In genomic region chr11:123218451-123218850, GRCh38 we compare ENCODE assay signal across 20 cellular contexts. TPM values are rescaled to one million over a fixed set of nuclear protein-coding genes. Genes with fewer than 3 reads are reported as not detected.
A peak's percentile ranks its signal among the peaks of the same experiment; 100 is the strongest.
DNase-seq lines count a peak whose midpoint lies in the region; ATAC-seq, FAIRE-seq and TF ChIP-seq lines count a peak whose summit lies in the region.
"Had no signal": no experiment of that assay in that cellular context is flagged by ENCODE, and none has a peak within 500 bp of the region (broad histone marks: within the 10 kb centered on the region; RNA-seq: fewer than 3 reads in every experiment).

No MANE protein-coding gene starts in this region.

- POLR2A ChIA-PET in A549 (lab: Yijun Ruan, JAX), result no interaction called here
- POLR2A ChIA-PET in activated CD8-positive, alpha-beta T cell treated with anti-CD3 and anti-CD28 coated beads for 36 hours (lab: Charles Lee), result interaction anchor here (0.7 kb wide), 1 partner anchor 84 kb away, joined by 4 read pairs; no protein-coding TSS in a partner anchor

- CTCF ChIA-PET in A549 (lab: Yijun Ruan, JAX), result interaction anchor here (0.6 to 4.7 kb wide), 5 partner anchors 17 to 637 kb away, joined by 3 to 21 read pairs (median 3); no protein-coding TSS in a partner anchor
- CTCF ChIA-PET in activated CD8-positive, alpha-beta T cell treated with anti-CD3 and anti-CD28 coated beads for 36 hours (lab: Charles Lee), result interaction anchor here (1.0 to 1.7 kb wide), 3 partner anchors 29 to 107 kb away, joined by 3 to 6 read pairs (median 3); no protein-coding TSS in a partner anchor

- no peak overlapping the region for H3K56ac ChIP-seq in mesendoderm (ENCODE audit: low read length)

- no peak overlapping the region for H4K5ac ChIP-seq in mesendoderm (ENCODE audit: low read length)

- H2AK5ac ChIP-seq in mesendoderm (ENCODE audit: low read length), result no peak overlapping the region

- H3K79me1 ChIP-seq in mesendoderm (ENCODE audit: low read length), result no peaks in the 10 kb centered on the region

- no peak overlapping the region for H2BK15ac ChIP-seq in mesendoderm (replicated peaks; ENCODE audit: low read depth)

- no peak overlapping the region for H3K4me3 Mint-ChIP-seq in brain
- no peak overlapping the region for H3K4me3 Mint-ChIP-seq in activated CD8-positive, alpha-beta T cell treated with anti-CD3 and anti-CD28 coated beads for 36 hours
- H3K4me3 Mint-ChIP-seq: activated CD8-positive, alpha-beta T cell treated with anti-CD3 and anti-CD28 coated beads, Interleukin-2, amount 10 ng/mL, durations not matched to agents 7 days and 5 days; naive B cell; stimulated activated naive CD8-positive, alpha-beta T cell treated with anti-CD3 and anti-CD28 coated beads, Interleukin-15, amount 100 ng/mL, for 72 hours had no signal

- H3K4me1 ChIP-seq in A549 (peaks cover 30% of the 10 kb centered on the region), HUES64 (ENCODE audit: insufficient read depth, low read length) (peaks cover 18% of the 10 kb centered on the region), mesendoderm (ENCODE audit: control insufficient read depth, low read depth, low read length) (peaks cover 7% of the 10 kb centered on the region), testis (no peaks in the 10 kb centered on the region)
- H3K4me1 ChIP-seq: breast epithelium had no signal

- no peak for TF ChIP-seq EP300 in A549 (IDR thresholded peaks at IDR 0.05)

- no peak overlapping the region for H2BK5ac ChIP-seq in mesendoderm (ENCODE audit: low read length)

- peak overlapping the region in 3 of 5 experiments; percentile 8 to 80 (median 69) for H3K27ac Mint-ChIP-seq in brain
- no peak overlapping the region for H3K27ac Mint-ChIP-seq in activated CD8-positive, alpha-beta T cell treated with anti-CD3 and anti-CD28 coated beads for 36 hours
- H3K27ac Mint-ChIP-seq: activated CD8-positive, alpha-beta T cell treated with anti-CD3 and anti-CD28 coated beads, Interleukin-2, amount 10 ng/mL, durations not matched to agents 7 days and 5 days; naive B cell; stimulated activated naive CD8-positive, alpha-beta T cell treated with anti-CD3 and anti-CD28 coated beads, Interleukin-15, amount 100 ng/mL, for 72 hours had no signal

- H3K4me2 ChIP-seq in A549, result peak overlapping the region; percentile 79
- H3K4me2 ChIP-seq in mesendoderm (ENCODE audit: low read length), result no peak overlapping the region

- FAIRE-seq in A549 (lab: Jason Lieb, UNC), result no peak
- FAIRE-seq: A204.1, frontal cortex, small intestine had no signal

- H2BK120ac ChIP-seq in mesendoderm (ENCODE audit: low read depth, low read length), result no peak overlapping the region

- DNase-seq in A549 (ENCODE audit: low read depth in 1 of 2, low spot score in 1 of 2) (peak in 1 of 2 experiments; percentile 37), mesendoderm (peak; percentile 94), NCI-H1436 treated with DMSO at 0.1 percent for 48 hours (lab: John Stamatoyannopoulos, UW) (no peak), testis (no peak)
- no peak for DNase-seq in activated CD8-positive, alpha-beta T cell treated with anti-CD3 and anti-CD28 coated beads for 36 hours
- DNase-seq: activated CD8-positive, alpha-beta T cell treated with anti-CD3 and anti-CD28 coated beads, Interleukin-2, amount 10 ng/mL, durations not matched to agents 7 days and 5 days; activated gamma-delta T cell treated with Interleukin-2 at 50 U/mL for 16 hours; effector CD8-positive, alpha-beta T cell; naive B cell; NCI-H187 treated with DMSO at 0.1 percent for 48 hours; NCI-H748 treated with DMSO at 0.1 percent for 48 hours; SIG-M5; small intestine; stimulated activated naive CD8-positive, alpha-beta T cell treated with anti-CD3 and anti-CD28 coated beads, Interleukin-15, amount 100 ng/mL, for 72 hours had no signal

- H3K4me3 ChIP-seq in A549, result no peak overlapping the region
- no peak overlapping the region for H3K4me3 ChIP-seq in HUES64 (ENCODE audit: low read length)
- H3K4me3 ChIP-seq in mesendoderm (ENCODE audit: low read length), result no peak overlapping the region
- H3K4me3 ChIP-seq in testis, result no peak overlapping the region
- H3K4me3 ChIP-seq: breast epithelium had no signal

- no peaks in the 10 kb centered on the region for H3K79me2 ChIP-seq in mesendoderm (ENCODE audit: control insufficient read depth, insufficient read depth, low read length)

- peaks cover 18% of the 10 kb centered on the region for H3K4me1 Mint-ChIP-seq in brain
- no peaks in the 10 kb centered on the region for H3K4me1 Mint-ChIP-seq in activated CD8-positive, alpha-beta T cell treated with anti-CD3 and anti-CD28 coated beads for 36 hours (ENCODE audit: low read depth)
- H3K4me1 Mint-ChIP-seq: naive B cell; stimulated activated naive CD8-positive, alpha-beta T cell treated with anti-CD3 and anti-CD28 coated beads, Interleukin-15, amount 100 ng/mL, for 72 hours had no signal

- H3K36me3 Mint-ChIP-seq in brain, result no peaks in the 10 kb centered on the region
- no peaks in the 10 kb centered on the region for H3K36me3 Mint-ChIP-seq in activated CD8-positive, alpha-beta T cell treated with anti-CD3 and anti-CD28 coated beads for 36 hours (ENCODE audit: low read depth)

- H3K4ac ChIP-seq in mesendoderm (ENCODE audit: low read depth, low read length), result no peak overlapping the region

- H3K9me3 ChIP-seq in A549, result peaks cover 7% of the 10 kb centered on the region
- no peaks in the 10 kb centered on the region for H3K9me3 ChIP-seq in HUES64 (ENCODE audit: insufficient read depth, low read depth, low read length)
- H3K9me3 ChIP-seq in testis, result no peaks in the 10 kb centered on the region

- TF ChIP-seq POLR2A in A549 (IDR thresholded peaks at IDR 0.05; ENCODE audit: low read length) (no peak), testis (IDR thresholded peaks at IDR 0.05) (no peak)

- H3K9ac ChIP-seq in HUES64 (ENCODE audit: low read depth, low read length), result no peak overlapping the region
- no peak overlapping the region for H3K9ac ChIP-seq in mesendoderm (ENCODE audit: low read length)

- TF ChIP-seq RAD21 in A549 (conservative IDR thresholded peaks at IDR 0.05 in 1 of 2, IDR thresholded peaks at IDR 0.05 in 1 of 2), result no peak

- peaks cover 8 to 19% (median 15%) of the 10 kb centered on the region in 5 experiments for H3K9me3 Mint-ChIP-seq in brain
- peaks cover 4% of the 10 kb centered on the region for H3K9me3 Mint-ChIP-seq in activated CD8-positive, alpha-beta T cell treated with anti-CD3 and anti-CD28 coated beads for 36 hours

- H3K18ac ChIP-seq in mesendoderm (ENCODE audit: low read length), result no peak overlapping the region

- intact Hi-C loops in activated CD8-positive, alpha-beta T cell treated with anti-CD3 and anti-CD28 coated beads for 36 hours (cut with micrococcal nuclease), result no loop called here
- intact Hi-C loops in testis (cut with DNase I; ENCODE audit: low total_unique reads), result no loop called here

- TF ChIP-seq CTCF in A549 (IDR thresholded peaks at IDR 0.05) (no peak), brain (conservative IDR thresholded peaks at IDR 0.05) (no peak), testis (IDR thresholded peaks at IDR 0.05) (no peak)
- TF ChIP-seq CTCF in activated CD8-positive, alpha-beta T cell treated with anti-CD3 and anti-CD28 coated beads for 36 hours (IDR thresholded peaks at IDR 0.05), result no peak

- no peak overlapping the region for H3K23ac ChIP-seq in mesendoderm (ENCODE audit: low read length)

- H3K36me3 ChIP-seq in HUES64 (ENCODE audit: insufficient read depth, low read length) (no peaks in the 10 kb centered on the region), mesendoderm (ENCODE audit: control insufficient read depth, insufficient read depth, low read length) (no peaks in the 10 kb centered on the region), testis (ENCODE audit: low read depth, missing control alignments) (no peaks in the 10 kb centered on the region)
- H3K36me3 ChIP-seq: breast epithelium had no signal

- peak overlapping the region; percentile 85 to 92 for H3K27ac ChIP-seq in A549
- H3K27ac ChIP-seq in HUES64 (ENCODE audit: low read depth, low read length), result peak overlapping the region; percentile 38; the same call in 1 of the 2 replicates
- peak overlapping the region; percentile 67 for H3K27ac ChIP-seq in mesendoderm (ENCODE audit: low read depth, low read length)
- H3K27ac ChIP-seq in testis, result no peak overlapping the region
- H3K27ac ChIP-seq: breast epithelium had no signal

- H3K27me3 Mint-ChIP-seq in brain, result peaks cover 4% of the 10 kb centered on the region
- H3K27me3 Mint-ChIP-seq in activated CD8-positive, alpha-beta T cell treated with anti-CD3 and anti-CD28 coated beads for 36 hours, result peaks cover 2% of the 10 kb centered on the region

- WGBS in A549 (ENCODE audit: missing lambda C conversion rate), result 25% methylated on average over 5 of the region's 5 CpGs
- WGBS in HUES64, result 71% methylated on average over 5 of the region's 5 CpGs
- WGBS in mesendoderm (ENCODE audit: extremely low coverage, insufficient coverage, low lambda C conversion rate), result no CpG with 5 or more reads among the region's 5 CpGs
- 74 to 75% methylated on average over 5 of the region's 5 CpGs for WGBS in testis, 2 donors

- ATAC-seq in A549, result peak; percentile 19 to 76; a peak in 3 of 6 replicates
- ATAC-seq in GM21390 (IDR thresholded peaks at IDR 0.05; ENCODE audit: unreplicated experiment), result no peak
- no peak for ATAC-seq in activated CD8-positive, alpha-beta T cell treated with anti-CD3 and anti-CD28 coated beads for 36 hours
- ATAC-seq: activated CD8-positive, alpha-beta T cell treated with anti-CD3 and anti-CD28 coated beads, Interleukin-2, amount 10 ng/mL, durations not matched to agents 7 days and 5 days; stimulated activated naive CD8-positive, alpha-beta T cell treated with anti-CD3 and anti-CD28 coated beads, Interleukin-15, amount 100 ng/mL, for 72 hours had no signal

- no peaks in the 10 kb centered on the region for H3K27me3 ChIP-seq in HUES64 (ENCODE audit: insufficient read depth, low read length)
- no peaks in the 10 kb centered on the region for H3K27me3 ChIP-seq in mesendoderm (ENCODE audit: insufficient read depth, low read length, poor library complexity)
- H3K27me3 ChIP-seq in testis, result no peaks in the 10 kb centered on the region
- H3K27me3 ChIP-seq: breast epithelium had no signal

- H4K8ac ChIP-seq in mesendoderm (ENCODE audit: low read depth, low read length), result no peak overlapping the region

TF ChIP-seq in A549, 52 proteins besides CTCF, POLR2A, EP300 and RAD21 (continues in another document):
- TF ChIP-seq HOXA7 (CRISPR knock-in tag; IDR thresholded peaks at IDR 0.05), result no peak

RNA-seq across cellular contexts. Expression of gene CLMP, which starts 23.4 kb away (rescaled TPM):
- polyA plus RNA-seq in A549 (2011; rRNA removed) (15.7 and 19.0 TPM in 2 replicates), A549 (2017; fragmentation: RNase III; extraction: RNeasy Plus Mini Kit Qiagen cat#74134 plus additional on column Dnase treatment) (16.9 to 18.2 TPM (median 17.1 TPM) in 3 replicates), brain (ENCODE audit: insufficient read depth, low read depth, low replicate concordance) (17.6 TPM), testis (ENCODE audit: insufficient read depth, low read depth, low replicate concordance) (6.5 TPM)
- polyA plus RNA-seq in A549 (2012; cell fraction: cytosol; rRNA removed), result 6.2 TPM in 2 replicates
- polyA plus RNA-seq in A549 (2012; cell fraction: nucleus; rRNA removed), result 3.3 TPM in 2 replicates
- 36.2 and 41.9 TPM in 2 replicates for polyA minus RNA-seq in A549 (2011; rRNA and poly(A)+ RNA removed)
- polyA plus RNA-seq in HUES64 (2013, experiment 1 of 2), result 14.7 TPM
- 12.2 TPM for polyA plus RNA-seq in HUES64 (2013, experiment 2 of 2)
- 35.1 TPM for polyA plus RNA-seq in mesendoderm (2013, experiment 1 of 2)
- 38.9 TPM for polyA plus RNA-seq in mesendoderm (2013, experiment 2 of 2)
- total RNA-seq in activated CD8-positive, alpha-beta T cell treated with anti-CD3 and anti-CD28 coated beads for 36 hours, result under 1 TPM in 1 of 2 experiments, not detected in 1; 0.09 TPM
- 1 to 10 TPM; 6.0 to 6.3 TPM for total RNA-seq in testis

Comparison
In these comparisons a context has a peak if more than half of its experiments do, and no peak if none do; other contexts are left out.
1. ATAC-seq: peak in A549 (2 of 2); none in GM21390 (single experiment) and activated CD8-positive, alpha-beta T cell treated with anti-CD3 and anti-CD28 coated beads for 36 hours (single experiment).
2. H3K27ac ChIP-seq: peak in A549 (2 of 2), HUES64 (single experiment) and mesendoderm (single experiment); none in testis (0 of 2).